21 cellular contexts compared by ENCODE assay signal in genomic region chr1:170853302-170853701, GRCh38.
DNase-seq lines count a peak whose midpoint lies in the region; ATAC-seq and TF ChIP-seq lines count a peak whose summit lies in the region.
"Had no signal": no experiment of that assay in that cellular context is flagged by ENCODE, and none has a peak within 500 bp of the region (broad histone marks: within the 10 kb centered on the region; RNA-seq: fewer than 3 reads in every experiment).

No MANE protein-coding gene starts in this region.

- POLR2A ChIA-PET in MCF 10A (lab: Yijun Ruan, JAX): no interaction called here

- peaks cover 2% of the 10 kb centered on the region for H3K4me1 Mint-ChIP-seq in activated naive CD8-positive, alpha-beta T cell treated with anti-CD3 and anti-CD28 coated beads for 36 hours
- no peaks in the 10 kb centered on the region for H3K4me1 Mint-ChIP-seq in MCF 10A (ENCODE audit: insufficient read depth, unreplicated experiment)

- TF ChIP-seq CTCF in Loucy (conservative IDR thresholded peaks at IDR 0.05; ENCODE audit: low read length): no peak
- TF ChIP-seq CTCF in stomach (IDR thresholded peaks at IDR 0.05): no peak
- no peak for TF ChIP-seq CTCF in MCF 10A (IDR thresholded peaks at IDR 0.05; ENCODE audit: unreplicated experiment)

- no peak overlapping the region for H3K4me3 Mint-ChIP-seq in activated naive CD8-positive, alpha-beta T cell treated with anti-CD3 and anti-CD28 coated beads for 36 hours
- H3K4me3 Mint-ChIP-seq in MCF 10A (ENCODE audit: unreplicated experiment): no peak overlapping the region
- H3K4me3 Mint-ChIP-seq: mesothelial cell of epicardium; stimulated activated naive CD8-positive, alpha-beta T cell treated with anti-CD3 and anti-CD28 coated beads, Interleukin-15, Interleukin-2, amounts not matched to agents 100 ng/mL and 50 ng/mL, for 24 hours had no signal

- TF ChIP-seq EP300 in stomach (IDR thresholded peaks at IDR 0.05): no peak

- no TSS peak for BruUV-seq in MCF 10A (replicated peaks; lab: Mats Ljungman, UMichigan)

- intact Hi-C loops in stomach (cut with DNase I; ENCODE audit: low total_unique reads) (no loop called here), MCF 10A (cut with micrococcal nuclease) (no loop called here)

- 84 to 89% (median 87%) methylated on average over 5 of the region's 5 CpGs for WGBS in stomach, 5 donors

- H3K9ac ChIP-seq in Loucy (ENCODE audit: low read depth, low read length, poor library complexity, severe bottlenecking): no peak overlapping the region

- H3K27ac ChIP-seq in stomach: no peak overlapping the region
- H3K27ac ChIP-seq: epithelial cell of prostate had no signal

- H3K36me3 ChIP-seq in Loucy (ENCODE audit: insufficient read depth, low read length): no peaks in the 10 kb centered on the region
- H3K36me3 ChIP-seq in stomach: no peaks in the 10 kb centered on the region

- peaks cover 41% of the 10 kb centered on the region for H3K27me3 Mint-ChIP-seq in activated naive CD8-positive, alpha-beta T cell treated with anti-CD3 and anti-CD28 coated beads for 36 hours
- H3K27me3 Mint-ChIP-seq in MCF 10A (ENCODE audit: insufficient read depth, unreplicated experiment): no peaks in the 10 kb centered on the region

- H3K27me3 ChIP-seq in Loucy (ENCODE audit: insufficient read depth, low read length, poor library complexity, severe bottlenecking): no peaks in the 10 kb centered on the region
- H3K27me3 ChIP-seq in stomach: no peaks in the 10 kb centered on the region

- TF ChIP-seq POLR2A in stomach (IDR thresholded peaks at IDR 0.05): no peak

- no peak overlapping the region for H3K4me2 ChIP-seq in Loucy (ENCODE audit: low read depth, low read length, poor library complexity, severe bottlenecking)

- no peaks in the 10 kb centered on the region for H3K36me3 Mint-ChIP-seq in activated naive CD8-positive, alpha-beta T cell treated with anti-CD3 and anti-CD28 coated beads for 36 hours
- H3K36me3 Mint-ChIP-seq in MCF 10A (ENCODE audit: insufficient read depth, unreplicated experiment): no peaks in the 10 kb centered on the region
- H3K36me3 Mint-ChIP-seq: mesothelial cell of epicardium had no signal

- no peaks in the 10 kb centered on the region for H3K9me3 Mint-ChIP-seq in activated naive CD8-positive, alpha-beta T cell treated with anti-CD3 and anti-CD28 coated beads for 36 hours
- no peaks in the 10 kb centered on the region for H3K9me3 Mint-ChIP-seq in MCF 10A (ENCODE audit: unreplicated experiment)
- H3K9me3 Mint-ChIP-seq: stimulated activated naive CD8-positive, alpha-beta T cell treated with anti-CD3 and anti-CD28 coated beads, Interleukin-15, Interleukin-2, amounts not matched to agents 100 ng/mL and 50 ng/mL, for 24 hours had no signal

- DNase-seq in activated naive CD8-positive, alpha-beta T cell treated with anti-CD3 and anti-CD28 coated beads for 36 hours: no peak
- DNase-seq in stomach (no peak), HPDE6-E6E7 (ENCODE audit: extremely low spot score) (no peak), MCF 10A (ENCODE audit: unreplicated experiment) (no peak)
- DNase-seq: activated CD4-positive, alpha-beta T cell treated with anti-CD3 and anti-CD28 coated beads for 4 hours; activated T-cell treated with anti-CD3 and anti-CD28 coated beads, Interleukin-2, amount 50 U/mL, for 48 hours; amniotic stem cell; C1 segment of cervical spinal cord; DMS79; kidney; NCI-H2029; NCI-H774; RPMI8226; T-helper 2 cell had no signal

- no peaks in the 10 kb centered on the region for H4K20me1 ChIP-seq in Loucy (ENCODE audit: insufficient read depth, low read length, poor library complexity, severe bottlenecking)

- CTCF ChIA-PET in MCF 10A (lab: Yijun Ruan, JAX): no interaction called here

- H3K9me2 ChIP-seq in Loucy (replicated peaks; ENCODE audit: low read depth, low read length): no peaks in the 10 kb centered on the region

- peak overlapping the region; percentile 77 for H2AFZ ChIP-seq in Loucy (ENCODE audit: low read length)

- H3K4me3 ChIP-seq in Loucy (ENCODE audit: low read length, poor library complexity, severe bottlenecking) (no peak overlapping the region), stomach (no peak overlapping the region)

- H3K4me1 ChIP-seq in Loucy (ENCODE audit: insufficient read depth, low read length, poor library complexity, severe bottlenecking) (peaks cover 18% of the 10 kb centered on the region), stomach (no peaks in the 10 kb centered on the region)

- ATAC-seq in GM18873 (IDR thresholded peaks at IDR 0.05; ENCODE audit: low FRiP score, unreplicated experiment) (peak; percentile 88), GM21528 (IDR thresholded peaks at IDR 0.05; ENCODE audit: low FRiP score, unreplicated experiment) (peak; percentile 58), HG03025 (IDR thresholded peaks at IDR 0.05; ENCODE audit: low FRiP score, unreplicated experiment) (peak; percentile 80)

- no peaks in the 10 kb centered on the region for H3K9me3 ChIP-seq in Loucy (ENCODE audit: insufficient read depth, low read depth, low read length)
- H3K9me3 ChIP-seq in stomach: no peaks in the 10 kb centered on the region

- no peaks in the 10 kb centered on the region for H3K79me2 ChIP-seq in Loucy (ENCODE audit: insufficient read depth, low read length)

- H3K27ac Mint-ChIP-seq in activated naive CD8-positive, alpha-beta T cell treated with anti-CD3 and anti-CD28 coated beads for 36 hours: no peak overlapping the region
- H3K27ac Mint-ChIP-seq in MCF 10A (ENCODE audit: low read depth, unreplicated experiment): no peak overlapping the region
- H3K27ac Mint-ChIP-seq: mesothelial cell of epicardium; stimulated activated naive CD8-positive, alpha-beta T cell treated with anti-CD3 and anti-CD28 coated beads, Interleukin-15, Interleukin-2, amounts not matched to agents 100 ng/mL and 50 ng/mL, for 24 hours had no signal

- no peaks in the 10 kb centered on the region for H3F3A ChIP-seq in Loucy (ENCODE audit: low read depth)
